ENCODE assay signal across 1 cellular context in genomic region chr1:150926094-150926741, GRCh38.
TF ChIP-seq lines count a peak whose summit lies in the region.

TSS of gene SETDB1 (plus strand) at chr1:150926363. CDS start at chr1:150927715, 1,352 bp downstream.

TF ChIP-seq in HepG2, 621 proteins besides CTCF, POLR2A, EP300 and RAD21 (continued from another document and continues in another):
- TF ChIP-seq ZBTB40 (IDR thresholded peaks at IDR 0.05) (peak; percentile 59), ZBTB40 (CRISPR knock-in tag; IDR thresholded peaks at IDR 0.05) (peak; percentile 59; the same call in 1 of the 2 replicates), ZNF232 (CRISPR knock-in tag; IDR thresholded peaks at IDR 0.05; ENCODE audit: borderline replicate concordance) (0 out of 2 replicates have a peak, but pooled peaks have one; percentile 41), SMAD3 (CRISPR knock-in tag; IDR thresholded peaks at IDR 0.05) (peak; percentile 66; the same call in 1 of the 2 replicates), ZNF543 (CRISPR knock-in tag; IDR thresholded peaks at IDR 0.05) (peak; percentile 59; the same call in 1 of the 2 replicates), PHF21A (CRISPR knock-in tag; IDR thresholded peaks at IDR 0.05) (peak; percentile 67; the same call in 1 of the 2 replicates), SMYD3 (CRISPR knock-in tag; IDR thresholded peaks at IDR 0.05) (peak; percentile 61; the same call in 1 of the 2 replicates), YEATS4 (CRISPR knock-in tag; IDR thresholded peaks at IDR 0.05; ENCODE audit: borderline replicate concordance) (peak; percentile 68), SAFB2 (CRISPR knock-in tag; IDR thresholded peaks at IDR 0.05; ENCODE audit: borderline replicate concordance, low read depth) (no peak), ELF1 (CRISPR knock-in tag; IDR thresholded peaks at IDR 0.05) (peak; percentile 88), NR2C2 (CRISPR knock-in tag; IDR thresholded peaks at IDR 0.05; ENCODE audit: borderline replicate concordance) (peak; percentile 99), FOSL2 (CRISPR knock-in tag; IDR thresholded peaks at IDR 0.05) (peak; percentile 36), NFIC (IDR thresholded peaks at IDR 0.05; ENCODE audit: low read length) (0 out of 2 replicates have a peak, but pooled peaks have one; percentile 42), CEBPZ (IDR thresholded peaks at IDR 0.05; ENCODE audit: low read length) (no peak), ZNF136 (CRISPR knock-in tag; IDR thresholded peaks at IDR 0.05; ENCODE audit: low read depth) (0 out of 2 replicates have a peak, but pooled peaks have one; percentile 38), GABPB1 (CRISPR knock-in tag; IDR thresholded peaks at IDR 0.05) (peak; percentile 96), ZNF790 (CRISPR knock-in tag; IDR thresholded peaks at IDR 0.05; ENCODE audit: borderline replicate concordance) (0 out of 2 replicates have a peak, but pooled peaks have one; percentile 20), GMEB2 (CRISPR knock-in tag; IDR thresholded peaks at IDR 0.05; ENCODE audit: low read depth) (peak; percentile 33; the same call in 1 of the 2 replicates), ETV5 (CRISPR knock-in tag; IDR thresholded peaks at IDR 0.05; ENCODE audit: borderline replicate concordance) (peak; percentile 84), MNT (IDR thresholded peaks at IDR 0.05) (peak; percentile 70; the same call in 1 of the 2 replicates), SNRNP70 (IDR thresholded peaks at IDR 0.05; ENCODE audit: low read depth, low read length) (no peak), RXRB (CRISPR knock-in tag; IDR thresholded peaks at IDR 0.05; ENCODE audit: borderline replicate concordance) (0 out of 2 replicates have a peak, but pooled peaks have one; percentile 46), CERS6 (CRISPR knock-in tag; IDR thresholded peaks at IDR 0.05) (no peak), TERF1 (CRISPR knock-in tag; IDR thresholded peaks at IDR 0.05) (no peak), NR1H2 (CRISPR knock-in tag; IDR thresholded peaks at IDR 0.05; ENCODE audit: borderline replicate concordance, low read depth) (no peak), NR2F6 (IDR thresholded peaks at IDR 0.05) (0 out of 2 replicates have a peak, but pooled peaks have one; percentile 16), NR2F6 (CRISPR knock-in tag; IDR thresholded peaks at IDR 0.05) (peak; percentile 52), HMG20A (CRISPR knock-in tag; IDR thresholded peaks at IDR 0.05; ENCODE audit: borderline replicate concordance) (peak; percentile 15; the same call in 1 of the 2 replicates), POGZ (CRISPR knock-in tag; IDR thresholded peaks at IDR 0.05) (0 out of 2 replicates have a peak, but pooled peaks have one; percentile 51), REPIN1 (CRISPR knock-in tag; IDR thresholded peaks at IDR 0.05; ENCODE audit: borderline replicate concordance, low read depth) (peak; percentile 44; the same call in 1 of the 2 replicates), ARID5B (CRISPR knock-in tag; IDR thresholded peaks at IDR 0.05) (peak; percentile 30), TARDBP (CRISPR knock-in tag; IDR thresholded peaks at IDR 0.05) (peak; percentile 76), LBX2 (CRISPR knock-in tag; IDR thresholded peaks at IDR 0.05; ENCODE audit: borderline replicate concordance) (no peak), GTF3A (CRISPR knock-in tag; conservative IDR thresholded peaks at IDR 0.05) (no peak), TAF1 (CRISPR knock-in tag; IDR thresholded peaks at IDR 0.05) (0 out of 2 replicates have a peak, but pooled peaks have one; percentile 39), ZNF746 (CRISPR knock-in tag; IDR thresholded peaks at IDR 0.05) (peak; percentile 85)
